Comparison of ENCODE assay signal across 9 cellular contexts in genomic region chr3:50269977-50270413, GRCh38. TPM values are rescaled to one million over a fixed set of nuclear protein-coding genes. Genes with fewer than 3 reads are reported as not detected.
DNase-seq lines count a peak whose midpoint lies in the region; ATAC-seq, FAIRE-seq and TF ChIP-seq lines count a peak whose summit lies in the region.
"Had no signal": no experiment of that assay in that cellular context is flagged by ENCODE, and none has a peak within 500 bp of the region (broad histone marks: within the 10 kb centered on the region; RNA-seq: fewer than 3 reads in every experiment).

No MANE protein-coding gene starts in this region.

- intact Hi-C loops in sigmoid colon (cut with DNase I) = no loop called here

- peak; percentile 63 for DNase-seq in HFFc6
- DNase-seq in H1 (ENCODE audit: low read depth in 1 of 2, low spot score in 2 of 2) = no peak
- DNase-seq in sigmoid colon = no peak
- DNase-seq in activated naive CD8-positive, alpha-beta T cell treated with anti-CD3 and anti-CD28 coated beads, Interleukin-2, amount 50 U/mL, for 24 hours = no peak
- DNase-seq in NCI-H1417 treated with DMSO at 0.1 percent for 48 hours (lab: John Stamatoyannopoulos, UW) = no peak
- DNase-seq in activated naive CD4-positive, alpha-beta T cell (lab: John Stamatoyannopoulos, UW) = no peak
- DNase-seq: amniotic stem cell; stimulated activated CD4-positive, alpha-beta T cell treated with anti-CD3 and anti-CD28 coated beads, Interleukin-15, amount 100 ng/mL, for 24 hours; T-helper 2 cell had no signal

- H3K27me3 ChIP-seq in H1 (replicated peaks in 1 of 4; ENCODE audit: control insufficient read depth in 3 of 4, extremely low read depth in 1 of 4, insufficient read depth in 3 of 4, low read length in 3 of 4) (peaks cover 14 to 25% (median 20%) of the 10 kb centered on the region in 4 experiments), sigmoid colon (peaks cover 0 to 9% (median 0%) of the 10 kb centered on the region in 3 donors)

- peaks cover 69% of the 10 kb centered on the region for H3K4me1 Mint-ChIP-seq in HFFc6 (ENCODE audit: low read depth)
- H3K4me1 Mint-ChIP-seq in activated naive CD8-positive, alpha-beta T cell treated with anti-CD3 and anti-CD28 coated beads, Interleukin-2, amount 50 U/mL, for 24 hours = peaks cover 19% of the 10 kb centered on the region

- H2BK20ac ChIP-seq in H1 (ENCODE audit: low read length) = peak overlapping the region; percentile 61; the same call in 1 of the 2 replicates

- H2BK120ac ChIP-seq in H1 (replicated peaks; ENCODE audit: low read depth, low read length) = no peak overlapping the region

- H3K36me3 Mint-ChIP-seq in HFFc6 (ENCODE audit: low read depth) = no peaks in the 10 kb centered on the region
- no peaks in the 10 kb centered on the region for H3K36me3 Mint-ChIP-seq in activated naive CD8-positive, alpha-beta T cell treated with anti-CD3 and anti-CD28 coated beads, Interleukin-2, amount 50 U/mL, for 24 hours (ENCODE audit: low read depth)

- H3K14ac ChIP-seq in H1 (ENCODE audit: insufficient read length) = no peak overlapping the region

- peaks cover 2% of the 10 kb centered on the region; the same call in 1 of the 2 replicates for H3K23me2 ChIP-seq in H1 (ENCODE audit: low read depth, low read length)

- peak overlapping the region; percentile 39; the same call in 1 of the 2 replicates for H2BK5ac ChIP-seq in H1 (ENCODE audit: low read depth, low read length)

- H3K27ac Mint-ChIP-seq in HFFc6 = peak overlapping the region; percentile 84
- no peak overlapping the region for H3K27ac Mint-ChIP-seq in activated naive CD8-positive, alpha-beta T cell treated with anti-CD3 and anti-CD28 coated beads, Interleukin-2, amount 50 U/mL, for 24 hours

- no peaks in the 10 kb centered on the region for H3K79me2 ChIP-seq in H1 (ENCODE audit: control insufficient read depth in 1 of 2, insufficient read depth in 2 of 2, low read length in 2 of 2)

- H3K9me3 ChIP-seq in H1 (ENCODE audit: insufficient read depth in 2 of 2, low read depth in 1 of 2, low read length in 1 of 2) (no peaks in the 10 kb centered on the region), sigmoid colon (no peaks in the 10 kb centered on the region)

- H3K9me3 Mint-ChIP-seq in HFFc6 = no peaks in the 10 kb centered on the region
- no peaks in the 10 kb centered on the region for H3K9me3 Mint-ChIP-seq in activated naive CD8-positive, alpha-beta T cell treated with anti-CD3 and anti-CD28 coated beads, Interleukin-2, amount 50 U/mL, for 24 hours

- no peak for ATAC-seq in activated naive CD8-positive, alpha-beta T cell treated with anti-CD3 and anti-CD28 coated beads, Interleukin-2, amount 50 U/mL, for 24 hours

- H3K79me1 ChIP-seq in H1 (ENCODE audit: low read depth, low read length) = no peaks in the 10 kb centered on the region

- H3K4me2 ChIP-seq in H1 (ENCODE audit: insufficient read depth in 1 of 2, low read depth in 2 of 2, low read length in 2 of 2) = 0 out of 4 replicates have a peak overlapping the region, but pooled peaks of 1 of the 2 experiments have one; percentile 28

- H4K20me1 ChIP-seq in H1 (replicated peaks in 1 of 2; ENCODE audit: control insufficient read depth in 1 of 2, insufficient read depth in 2 of 2, low read length in 2 of 2) = peaks cover 0 to 1% of the 10 kb centered on the region in 2 experiments

- H2BK12ac ChIP-seq in H1 (ENCODE audit: low read depth, low read length) = peak overlapping the region; percentile 80; the same call in 1 of the 2 replicates

- peak overlapping the region; percentile 2 for H2AK5ac ChIP-seq in H1 (ENCODE audit: low read depth, low read length)

- no peaks in the 10 kb centered on the region for H3K36me3 ChIP-seq in H1 (ENCODE audit: control insufficient read depth in 2 of 4, insufficient read depth in 4 of 4, low read length in 3 of 4)
- no peaks in the 10 kb centered on the region for H3K36me3 ChIP-seq in sigmoid colon

- peak overlapping the region; percentile 48 for H3K18ac ChIP-seq in H1 (ENCODE audit: extremely low read depth, low read length)

- peak overlapping the region; percentile 68 for H4K91ac ChIP-seq in H1 (replicated peaks; ENCODE audit: insufficient read length, low read length)

- peak overlapping the region; percentile 85 for H3K4me3 Mint-ChIP-seq in HFFc6
- no peak overlapping the region for H3K4me3 Mint-ChIP-seq in activated naive CD8-positive, alpha-beta T cell treated with anti-CD3 and anti-CD28 coated beads, Interleukin-2, amount 50 U/mL, for 24 hours

- no peak for TF ChIP-seq EP300 in H1 (IDR thresholded peaks at IDR 0.05; ENCODE audit: borderline replicate concordance in 1 of 2, low read depth in 2 of 2, low read length in 2 of 2)
- no peak for TF ChIP-seq EP300 in sigmoid colon (IDR thresholded peaks at IDR 0.05)

- peak overlapping the region; percentile 57 for H4K8ac ChIP-seq in H1 (ENCODE audit: extremely low read depth, insufficient read depth, low read length)

- no peak overlapping the region for H4K5ac ChIP-seq in H1 (ENCODE audit: insufficient read length, low read depth, low read length)

- TF ChIP-seq CTCF in HFFc6 (IDR thresholded peaks at IDR 0.05) (no peak), H1 (IDR thresholded peaks at IDR 0.05; ENCODE audit: control extremely low read depth in 1 of 3, insufficient read depth in 1 of 3, low read depth in 1 of 3, low read length in 3 of 3) (no peak), sigmoid colon (IDR thresholded peaks at IDR 0.05) (no peak)

- no peak overlapping the region for H2AFZ ChIP-seq in H1 (ENCODE audit: low read length)

- no peak overlapping the region for H3K27ac ChIP-seq in H1 (ENCODE audit: low read depth, low read length)
- H3K27ac ChIP-seq in sigmoid colon = peak overlapping the region; percentile 93 to 99 (median 99)

- WGBS in H1 (ENCODE audit: extremely low coverage in 1 of 2, insufficient coverage in 1 of 2, insufficient read length in 1 of 2, insufficient replicate concordance in 2 of 2, low coverage in 1 of 2, low lambda C conversion rate in 2 of 2, missing lambda C conversion rate in 1 of 2), 2 experiments = 90% methylated on average over 8 of the region's 8 CpGs; no CpG with 5 or more reads in 1 of the 2 experiments
- 86 to 90% methylated on average over 8 of the region's 8 CpGs for WGBS in sigmoid colon, 2 donors

- CTCF ChIA-PET in H1 (lab: Charles Lee; ENCODE audit: partially characterized antibody) = interaction anchor here (0.5 to 53.5 kb wide), 8 partner anchors 12 to 1521 kb away, joined by 3 to 2149 read pairs (median 26); partner anchors contain the start of genes GNAI2, IFRD2 and SLC38A3

- POLR2A ChIA-PET in H1 (lab: Charles Lee; ENCODE audit: partially characterized antibody) = interaction anchor here (4.4 kb wide), 1 partner anchor 10 kb away, joined by 35 read pairs; no protein-coding TSS in a partner anchor

- peaks cover 0 to 45% (median 35%) of the 10 kb centered on the region in 4 experiments; a peak in 6 of 7 replicates for H3K4me1 ChIP-seq in H1 (replicated peaks in 1 of 4; ENCODE audit: control insufficient read depth in 3 of 4, insufficient read depth in 4 of 4, low read length in 3 of 4)
- peaks cover 0 to 74% (median 66%) of the 10 kb centered on the region in 4 donors for H3K4me1 ChIP-seq in sigmoid colon

- H3K4me3 ChIP-seq in H1 (ENCODE audit: extremely low read depth in 1 of 4, insufficient read depth in 2 of 4, low read depth in 3 of 4, low read length in 4 of 4) (no peak overlapping the region), sigmoid colon (peak overlapping the region in 3 of 4 donors; percentile 34 to 43 (median 39))

- peak overlapping the region; percentile 65 for H3K4ac ChIP-seq in H1 (replicated peaks; ENCODE audit: insufficient read length, low read depth, low read length)

- H3K27me3 Mint-ChIP-seq in HFFc6 (ENCODE audit: insufficient read depth) = peaks cover 10% of the 10 kb centered on the region
- H3K27me3 Mint-ChIP-seq in activated naive CD8-positive, alpha-beta T cell treated with anti-CD3 and anti-CD28 coated beads, Interleukin-2, amount 50 U/mL, for 24 hours = peaks cover 38% of the 10 kb centered on the region

- no peak overlapping the region for H3K23ac ChIP-seq in H1 (ENCODE audit: insufficient read length)

- peak overlapping the region; percentile 99; the same call in 1 of the 2 replicates for H2BK15ac ChIP-seq in H1 (ENCODE audit: low read length)

- no peak overlapping the region for H3K56ac ChIP-seq in H1 (replicated peaks; ENCODE audit: insufficient read length, low read depth, low read length)

- H3K9ac ChIP-seq in H1 (replicated peaks in 1 of 4; ENCODE audit: extremely low read depth in 1 of 4, low read depth in 3 of 4, low read length in 3 of 4) = no peak overlapping the region

- no peak for FAIRE-seq in H1 (lab: Jason Lieb, UNC)

- no peak for TF ChIP-seq RAD21 in H1 (IDR thresholded peaks at IDR 0.05 in 1 of 2, conservative IDR thresholded peaks at IDR 0.05 in 1 of 2; ENCODE audit: low read depth in 2 of 2, low read length in 2 of 2)

- TF ChIP-seq POLR2A in H1 (IDR thresholded peaks at IDR 0.05; ENCODE audit: control extremely low read depth in 1 of 2, low read depth in 2 of 2, low read length in 2 of 2) = no peak
- no peak for TF ChIP-seq POLR2A in sigmoid colon (IDR thresholded peaks at IDR 0.05)

RNA-seq across cellular contexts. Expression of gene SEMA3B, which starts 1.0 kb away (rescaled TPM):
- total RNA-seq in HFFc6 (2021; fragmentation: NEBNext Ultra II Directional; extraction: Animal tissue kit (Norgen Biotek cat#: 25700)) = 10 to 100 TPM; 14.5 to 26.6 (median 24.7) TPM
- total RNA-seq in H1 (2021; fragmentation: NEBNext Ultra II Directional; extraction: Animal tissue kit (Norgen Biotek cat#: 25700)) = 4.7 and 4.8 TPM in 2 replicates
- polyA plus RNA-seq in H1 (2011; rRNA removed) = 3.0 and 7.1 TPM in 2 replicates
- 7.4 TPM for polyA plus RNA-seq in H1 (2011; cell fraction: cytosol; rRNA removed)
- 37.5 TPM for polyA plus RNA-seq in H1 (2011; cell fraction: nucleus; rRNA removed)
- polyA plus RNA-seq in H1 (2012, experiment 1 of 2) = 3.1 to 6.7 TPM (median 5.4 TPM) in 4 replicates
- 2.1 TPM for polyA plus RNA-seq in H1 (2012, experiment 2 of 2)
- polyA plus RNA-seq in H1 (2013, experiment 1 of 2) = 2.4 TPM
- 2.4 TPM for polyA plus RNA-seq in H1 (2013, experiment 2 of 2)
- polyA minus RNA-seq in H1 (2011; rRNA and poly(A)+ RNA removed) = 1.2 and 1.4 TPM in 2 replicates
- 9.0 TPM for polyA minus RNA-seq in H1 (2011; cell fraction: cytosol; rRNA and poly(A)+ RNA removed)
- 6.6 TPM for polyA minus RNA-seq in H1 (2011; cell fraction: nucleus; rRNA and poly(A)+ RNA removed)
- 10 to 100 TPM in 3 of 4 donors, 1 to 10 TPM in 1; 7.9 to 54.6 (median 25.0) TPM for total RNA-seq in sigmoid colon
- polyA plus RNA-seq in sigmoid colon = 10 to 100 TPM; 12.0 to 39.2 (median 15.3) TPM

RNA-seq across cellular contexts. Expression of gene LSMEM2, which starts 8.9 kb away (rescaled TPM):
- total RNA-seq in HFFc6 (2021; fragmentation: NEBNext Ultra II Directional; extraction: Animal tissue kit (Norgen Biotek cat#: 25700)) = under 1 TPM in 2 of 6 experiments, not detected in 4; 0.11 to 0.13 TPM
- 0.57 and 0.58 TPM in 2 replicates for total RNA-seq in H1 (2021; fragmentation: NEBNext Ultra II Directional; extraction: Animal tissue kit (Norgen Biotek cat#: 25700))
- polyA plus RNA-seq in H1 (2011; rRNA removed) (0.68 and 0.94 TPM in 2 replicates), sigmoid colon (under 1 TPM in 2 of 3 donors, not detected in 1; 0.13 to 0.46 TPM)
- polyA plus RNA-seq in H1 (2011; cell fraction: cytosol; rRNA removed) = 0.74 TPM
- 1.1 TPM for polyA plus RNA-seq in H1 (2011; cell fraction: nucleus; rRNA removed)
- 0.37 to 0.74 TPM (median 0.57 TPM) in 4 replicates for polyA plus RNA-seq in H1 (2012, experiment 1 of 2)
- polyA plus RNA-seq in H1 (2012, experiment 2 of 2) = 0.38 TPM
- 0.20 TPM for polyA plus RNA-seq in H1 (2013, experiment 1 of 2)
- polyA plus RNA-seq in H1 (2013, experiment 2 of 2) = 0.15 TPM
- polyA minus RNA-seq in H1 (2011; rRNA and poly(A)+ RNA removed) = 0.63 and 0.69 TPM in 2 replicates
- polyA minus RNA-seq in H1 (2011; cell fraction: cytosol; rRNA and poly(A)+ RNA removed) = not detected
- polyA minus RNA-seq in H1 (2011; cell fraction: nucleus; rRNA and poly(A)+ RNA removed) = not detected
- total RNA-seq in sigmoid colon = not detected

RNA-seq across cellular contexts. Expression of gene IFRD2, which starts 22.2 kb away (rescaled TPM):
- 100 to 1,000 TPM in 1 of 6 experiments, 10 to 100 TPM in 5; 71.2 to 102 (median 74.6) TPM for total RNA-seq in HFFc6 (2021; fragmentation: NEBNext Ultra II Directional; extraction: Animal tissue kit (Norgen Biotek cat#: 25700))
- total RNA-seq in H1 (2021; fragmentation: NEBNext Ultra II Directional; extraction: Animal tissue kit (Norgen Biotek cat#: 25700)) = 88.8 and 97.8 TPM in 2 replicates
- polyA plus RNA-seq in H1 (2011; rRNA removed) = 76.7 and 123 TPM in 2 replicates
- polyA plus RNA-seq in H1 (2011; cell fraction: cytosol; rRNA removed) = 76.7 TPM
- 310 TPM for polyA plus RNA-seq in H1 (2011; cell fraction: nucleus; rRNA removed)
- polyA plus RNA-seq in H1 (2012, experiment 1 of 2) = 72.6 to 93.2 TPM (median 89.6 TPM) in 4 replicates
- 133 TPM for polyA plus RNA-seq in H1 (2012, experiment 2 of 2)
- 61.4 TPM for polyA plus RNA-seq in H1 (2013, experiment 1 of 2)
- polyA plus RNA-seq in H1 (2013, experiment 2 of 2) = 54.6 TPM
- 47.8 and 50.1 TPM in 2 replicates for polyA minus RNA-seq in H1 (2011; rRNA and poly(A)+ RNA removed)
- 33.3 TPM for polyA minus RNA-seq in H1 (2011; cell fraction: cytosol; rRNA and poly(A)+ RNA removed)
- 86.7 TPM for polyA minus RNA-seq in H1 (2011; cell fraction: nucleus; rRNA and poly(A)+ RNA removed)
- total RNA-seq in sigmoid colon = 10 to 100 TPM; 46.7 to 59.1 (median 52.7) TPM
- polyA plus RNA-seq in sigmoid colon = 10 to 100 TPM; 24.5 to 73.1 (median 31.2) TPM

RNA-seq across cellular contexts. Expression of gene HYAL3, which starts 29.2 kb away (rescaled TPM):
- total RNA-seq in HFFc6 (2021; fragmentation: NEBNext Ultra II Directional; extraction: Animal tissue kit (Norgen Biotek cat#: 25700)) = 1 to 10 TPM; 4.7 to 8.3 (median 5.8) TPM
- 3.2 and 4.9 TPM in 2 replicates for total RNA-seq in H1 (2021; fragmentation: NEBNext Ultra II Directional; extraction: Animal tissue kit (Norgen Biotek cat#: 25700))
- polyA plus RNA-seq in H1 (2011; rRNA removed) (12.2 and 13.0 TPM in 2 replicates), sigmoid colon (1 to 10 TPM in 2 of 3 donors, under 1 TPM in 1; 0.60 to 4.4 (median 2.8) TPM)
- polyA plus RNA-seq in H1 (2011; cell fraction: cytosol; rRNA removed) = 7.5 TPM
- 9.4 TPM for polyA plus RNA-seq in H1 (2011; cell fraction: nucleus; rRNA removed)
- 3.3 to 4.6 TPM (median 4.3 TPM) in 4 replicates for polyA plus RNA-seq in H1 (2012, experiment 1 of 2)
- polyA plus RNA-seq in H1 (2012, experiment 2 of 2) = 6.7 TPM
- 3.5 TPM for polyA plus RNA-seq in H1 (2013, experiment 1 of 2)
- 3.8 TPM for polyA plus RNA-seq in H1 (2013, experiment 2 of 2)
- 2.1 and 6.2 TPM in 2 replicates for polyA minus RNA-seq in H1 (2011; rRNA and poly(A)+ RNA removed)
- 5.6 TPM for polyA minus RNA-seq in H1 (2011; cell fraction: cytosol; rRNA and poly(A)+ RNA removed)
- 5.2 TPM for polyA minus RNA-seq in H1 (2011; cell fraction: nucleus; rRNA and poly(A)+ RNA removed)
- 1 to 10 TPM; 2.1 to 8.3 (median 3.4) TPM for total RNA-seq in sigmoid colon

RNA-seq across cellular contexts. Expression of gene NAA80, which starts 29.2 kb away (rescaled TPM):
- 10 to 100 TPM in 5 of 6 experiments, 1 to 10 TPM in 1; 8.5 to 13.4 (median 10.7) TPM for total RNA-seq in HFFc6 (2021; fragmentation: NEBNext Ultra II Directional; extraction: Animal tissue kit (Norgen Biotek cat#: 25700))
- 10.1 and 11.3 TPM in 2 replicates for total RNA-seq in H1 (2021; fragmentation: NEBNext Ultra II Directional; extraction: Animal tissue kit (Norgen Biotek cat#: 25700))
- 16.7 and 23.9 TPM in 2 replicates for polyA plus RNA-seq in H1 (2011; rRNA removed)
- 12.0 TPM for polyA plus RNA-seq in H1 (2011; cell fraction: cytosol; rRNA removed)
- polyA plus RNA-seq in H1 (2011; cell fraction: nucleus; rRNA removed) = 36.5 TPM
- 5.4 to 12.0 TPM (median 10.1 TPM) in 4 replicates for polyA plus RNA-seq in H1 (2012, experiment 1 of 2)
- 10.8 TPM for polyA plus RNA-seq in H1 (2012, experiment 2 of 2)
- polyA plus RNA-seq in H1 (2013, experiment 1 of 2) = 10.9 TPM
- polyA plus RNA-seq in H1 (2013, experiment 2 of 2) = 11.2 TPM
- 7.2 and 13.4 TPM in 2 replicates for polyA minus RNA-seq in H1 (2011; rRNA and poly(A)+ RNA removed)
- polyA minus RNA-seq in H1 (2011; cell fraction: cytosol; rRNA and poly(A)+ RNA removed) = 3.4 TPM
- polyA minus RNA-seq in H1 (2011; cell fraction: nucleus; rRNA and poly(A)+ RNA removed) = 15.6 TPM
- total RNA-seq in sigmoid colon = 1 to 10 TPM; 3.6 to 9.4 (median 7.6) TPM
- 1 to 10 TPM; 3.5 to 9.5 (median 4.2) TPM for polyA plus RNA-seq in sigmoid colon

Comparison
In these comparisons a context has a peak if more than half of its experiments do, and no peak if none do; other contexts are left out.
1. H3K4me3 ChIP-seq: peak in sigmoid colon (3 of 4); none in H1 (0 of 4).